25 cellular contexts compared by ENCODE assay signal in the genomic region with DNA sequence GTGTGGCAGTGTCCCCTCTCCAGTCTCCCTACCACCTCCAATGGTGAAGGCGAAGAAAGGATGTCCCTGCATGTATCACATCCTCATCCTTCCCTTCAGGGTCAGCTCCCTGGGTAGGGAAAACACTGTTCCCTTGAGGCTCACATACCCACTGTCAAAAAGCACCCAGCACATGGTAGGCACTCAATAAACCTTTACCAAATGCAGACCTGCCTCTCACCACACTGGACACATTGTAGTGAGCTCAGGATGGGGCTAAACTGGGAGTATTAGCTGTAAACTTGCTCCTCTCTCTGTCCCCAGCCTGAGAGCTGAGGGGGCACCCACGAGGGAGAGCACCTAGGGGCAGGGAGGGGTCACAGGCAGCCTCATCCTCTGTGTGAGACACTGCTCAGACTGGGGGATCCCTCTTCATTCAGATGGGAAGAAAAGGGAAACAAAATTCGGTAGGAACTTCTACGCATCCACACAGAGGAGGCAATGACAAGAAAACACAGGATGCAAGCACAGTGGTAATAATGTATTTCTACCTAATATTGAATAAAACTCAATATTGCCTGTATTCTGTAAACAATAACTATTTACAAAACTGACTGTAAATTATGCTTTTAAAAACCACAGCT.
"Had no signal": no experiment of that assay in that cellular context is flagged by ENCODE, and none has a peak within 500 bp of the region (broad histone marks: within the 10 kb centered on the region; RNA-seq: fewer than 3 reads in every experiment).

No MANE protein-coding gene starts in this region.

- DNase-seq: islet precursor cell; left ventricle myocardium inferior; mesendoderm; naive B cell; natural killer cell; nephron progenitor cell; psoas muscle; right lobe of liver; stimulated activated CD4-positive, alpha-beta T cell treated with anti-CD3 and anti-CD28 coated beads, Interleukin-1b, Interleukin-23, amount 100 ng/mL, for 48 hours; stimulated activated CD4-positive, alpha-beta T cell treated with anti-CD3 and anti-CD28 coated beads, Interleukin-2, amount 100 ng/mL, for 48 hours; stimulated activated CD4-positive, alpha-beta T cell treated with anti-CD3 and anti-CD28 coated beads, Interleukin-4, amount 100 ng/mL, for 4 hours; stimulated activated CD8-positive, alpha-beta memory T cell treated with anti-CD3 and anti-CD28 coated beads, Interleukin-4, amount 100 ng/mL, for 48 hours; stimulated activated naive B cell treated with anti-CD40 and anti-IgM and Interleukin-4, amounts not matched to agents 10 μg/mL and 1 μg/mL and 100 μg/mL, for 72 hours; stimulated activated naive CD8-positive, alpha-beta T cell treated with anti-CD3 and anti-CD28 coated beads, Interleukin-15, Interleukin-2, amounts not matched to agents 100 U/mL and 50 U/mL, for 24 hours; stomach; testis; thyroid gland; transverse colon; upper lobe of right lung; uterus had no signal

- H3K27me3 Mint-ChIP-seq: stimulated activated naive B cell treated with anti-CD40 and anti-IgM and Interleukin-4, amounts not matched to agents 10 μg/mL and 1 μg/mL and 100 μg/mL, for 72 hours had no signal

- H3K27ac ChIP-seq: hepatocyte, left ventricle myocardium inferior, parathyroid adenoma, psoas muscle, right lobe of liver, stomach, testis, thyroid gland, transverse colon, upper lobe of right lung, uterus had no signal

- H3K4me2 ChIP-seq: hepatocyte, smooth muscle cell had no signal

- H3K27ac Mint-ChIP-seq: mesothelial cell of epicardium; natural killer cell; nephron progenitor cell; stimulated activated naive B cell treated with anti-CD40 and anti-IgM and Interleukin-4, amounts not matched to agents 10 μg/mL and 1 μg/mL and 100 μg/mL, for 72 hours had no signal

- H3K27me3 ChIP-seq: right lobe of liver, testis, thyroid gland, uterus had no signal

- H3K36me3 ChIP-seq: left ventricle myocardium inferior, right lobe of liver, stomach, thyroid gland, transverse colon, upper lobe of right lung, uterus had no signal

- H2AFZ ChIP-seq: hepatocyte, parathyroid adenoma had no signal

- H3K4me3 Mint-ChIP-seq: mesothelial cell of epicardium; naive B cell; natural killer cell; nephron progenitor cell; stimulated activated naive B cell treated with anti-CD40 and anti-IgM and Interleukin-4, amounts not matched to agents 10 μg/mL and 1 μg/mL and 100 μg/mL, for 72 hours had no signal

- H3K79me2 ChIP-seq: hepatocyte, parathyroid adenoma had no signal

- H3K9me3 ChIP-seq: left ventricle myocardium inferior, psoas muscle, right lobe of liver, stomach, testis, thyroid gland, transverse colon, upper lobe of right lung, uterus had no signal

- H3K4me3 ChIP-seq: hepatocyte, left ventricle myocardium inferior, lung, psoas muscle, right lobe of liver, smooth muscle cell, stomach, testis, thyroid gland, transverse colon, upper lobe of right lung, uterus had no signal

- H3K36me3 Mint-ChIP-seq: mesothelial cell of epicardium; naive B cell; natural killer cell; stimulated activated naive B cell treated with anti-CD40 and anti-IgM and Interleukin-4, amounts not matched to agents 10 μg/mL and 1 μg/mL and 100 μg/mL, for 72 hours had no signal

- H3K4me1 ChIP-seq: psoas muscle, stomach, thyroid gland, transverse colon, upper lobe of right lung, uterus had no signal

- H3K9ac ChIP-seq: parathyroid adenoma had no signal

- H3K4me1 Mint-ChIP-seq: mesothelial cell of epicardium, natural killer cell, nephron progenitor cell had no signal

- ATAC-seq: natural killer cell; psoas muscle; right lobe of liver; stimulated activated naive B cell treated with anti-CD40 and anti-IgM and Interleukin-4, amounts not matched to agents 10 μg/mL and 1 μg/mL and 100 μg/mL, for 72 hours; stimulated activated naive CD8-positive, alpha-beta T cell treated with anti-CD3 and anti-CD28 coated beads, Interleukin-15, Interleukin-2, amounts not matched to agents 100 U/mL and 50 U/mL, for 24 hours; upper lobe of right lung had no signal
